In genomic region chr19:43620061-43621001, GRCh38 we compare ENCODE assay signal across 8 cellular contexts. TPM values are rescaled to one million over a fixed set of nuclear protein-coding genes. Genes with fewer than 3 reads are reported as not detected.
A peak's percentile ranks its signal among the peaks of the same experiment; 100 is the strongest.
DNase-seq lines count a peak whose midpoint lies in the region; ATAC-seq and TF ChIP-seq lines count a peak whose summit lies in the region.

No MANE protein-coding gene starts in this region.

- no peaks in the 10 kb centered on the region for H3K36me3 ChIP-seq in ES-I3 (ENCODE audit: insufficient read depth, low read length)

- peak in 1 of 4 experiments; percentile 7 for ATAC-seq in T-cell (replicated peaks in 1 of 4)
- ATAC-seq in natural killer cell: no peak
- no peak for ATAC-seq in HG03280 (IDR thresholded peaks at IDR 0.05; ENCODE audit: unreplicated experiment)

- H3K9ac ChIP-seq in ES-I3 (ENCODE audit: low read depth, low read length): peak overlapping the region; percentile 57

- H3K4me3 Mint-ChIP-seq in T-cell: peak overlapping the region; percentile 94 to 99 (median 96)
- H3K4me3 Mint-ChIP-seq in natural killer cell: peak overlapping the region; percentile 99

- CTCF ChIA-PET in T-cell (lab: Charles Lee): no interaction called here

- H3K27ac ChIP-seq in cingulate gyrus (ENCODE audit: low read depth, low read length): peak overlapping the region; percentile 97

- peak overlapping the region; percentile 97 for H3K27ac Mint-ChIP-seq in T-cell
- H3K27ac Mint-ChIP-seq in natural killer cell: peak overlapping the region; percentile 93 to 96

- TF ChIP-seq CTCF in natural killer cell (IDR thresholded peaks at IDR 0.05): no peak

- intact Hi-C loops in natural killer cell (cut with micrococcal nuclease): no loop called here

- H3K36me3 Mint-ChIP-seq in T-cell: no peaks in the 10 kb centered on the region
- no peaks in the 10 kb centered on the region for H3K36me3 Mint-ChIP-seq in natural killer cell

- POLR2A ChIA-PET in T-cell (lab: Charles Lee): interaction anchor here (0.6 to 0.7 kb wide), 2 partner anchors 135 to 180 kb away, joined by 3 read pairs; no protein-coding TSS in a partner anchor

- H3K27me3 Mint-ChIP-seq in T-cell: no peaks in the 10 kb centered on the region
- H3K27me3 Mint-ChIP-seq in natural killer cell (ENCODE audit: low read depth in 2 of 2): no peaks in the 10 kb centered on the region

- no peaks in the 10 kb centered on the region for H3K9me3 Mint-ChIP-seq in T-cell
- no peaks in the 10 kb centered on the region for H3K9me3 Mint-ChIP-seq in natural killer cell

- peaks cover 7% of the 10 kb centered on the region; the same call in 1 of the 2 replicates for H3K4me1 ChIP-seq in ES-I3 (ENCODE audit: insufficient read depth, low read length)

- DNase-seq in T-cell: peak in 30 of 34 experiments; percentile 69 to 86 (median 78)
- peak; percentile 67 for DNase-seq in natural killer cell
- DNase-seq in NCI-H1436 treated with DMSO at 0.1 percent for 48 hours (lab: John Stamatoyannopoulos, UW): no peak
- DNase-seq in inferior parietal cortex (ENCODE audit: extremely low spot score): no peak
- DNase-seq in NCI-H187 treated with DMSO at 0.1 percent for 48 hours (lab: John Stamatoyannopoulos, UW): no peak

- peaks cover 36 to 44% (median 39%) of the 10 kb centered on the region in 3 donors for H3K4me1 Mint-ChIP-seq in T-cell
- peaks cover 27 to 53% of the 10 kb centered on the region in 2 donors for H3K4me1 Mint-ChIP-seq in natural killer cell

- no peaks in the 10 kb centered on the region for H3K9me3 ChIP-seq in ES-I3 (ENCODE audit: control insufficient read depth, insufficient read depth, low read length)

RNA-seq across cellular contexts. Expression of gene ZNF428, which starts 0.9 kb away (rescaled TPM):
- total RNA-seq in T-cell: 10 to 100 TPM; 28.9 to 35.2 (median 34.5) TPM
- 10 to 100 TPM; 36.3 to 50.5 (median 37.6) TPM for total RNA-seq in natural killer cell

RNA-seq across cellular contexts. Expression of gene SRRM5, which starts 8.4 kb away (rescaled TPM):
- total RNA-seq in T-cell (1 to 10 TPM in 4 of 5 donors, under 1 TPM in 1; 0.55 to 1.6 (median 1.2) TPM), natural killer cell (under 1 TPM; 0.24 to 0.75 (median 0.50) TPM)

RNA-seq across cellular contexts. Expression of gene CADM4, which starts 19.3 kb away (rescaled TPM):
- total RNA-seq in T-cell (under 1 TPM; 0.16 to 0.61 (median 0.45) TPM), natural killer cell (under 1 TPM in 2 of 3 donors, not detected in 1; 0.19 to 0.38 TPM)

RNA-seq across cellular contexts. Expression of gene ZNF576, which starts 23.9 kb away (rescaled TPM):
- total RNA-seq in T-cell (10 to 100 TPM in 3 of 5 donors, 1 to 10 TPM in 2; 5.4 to 19.6 (median 16.9) TPM), natural killer cell (10 to 100 TPM in 1 of 3 donors, 1 to 10 TPM in 2; 4.0 to 10.4 (median 5.8) TPM)

RNA-seq across cellular contexts. Expression of gene IRGQ, which starts 24.4 kb away (rescaled TPM):
- total RNA-seq in T-cell (10 to 100 TPM; 17.5 to 30.2 (median 19.9) TPM), natural killer cell (10 to 100 TPM; 28.5 to 43.7 (median 32.2) TPM)

Comparison
In these comparisons a context has a peak if more than half of its experiments do, and no peak if none do; other contexts are left out.
1. DNase-seq: peak in T-cell (30 of 34) and natural killer cell (single experiment); none in NCI-H1436 treated with DMSO at 0.1 percent for 48 hours (single experiment), inferior parietal cortex (single experiment) and NCI-H187 treated with DMSO at 0.1 percent for 48 hours (single experiment).